8 cellular contexts compared by ENCODE assay signal in genomic region chr12:4270016-4270669, GRCh38. TPM values are rescaled to one million over a fixed set of nuclear protein-coding genes. Genes with fewer than 3 reads are reported as not detected.
DNase-seq lines count a peak whose midpoint lies in the region; ATAC-seq and TF ChIP-seq lines count a peak whose summit lies in the region.

No MANE protein-coding gene starts in this region.

- H3K27me3 Mint-ChIP-seq in activated naive CD8-positive, alpha-beta T cell treated with anti-CD3 and anti-CD28 coated beads, Interleukin-2, amount 10 ng/mL, durations not matched to agents 7 days and 5 days: peaks cover 5% of the 10 kb centered on the region

- H2AK5ac ChIP-seq in mesendoderm (ENCODE audit: low read length): no peak overlapping the region

- peak overlapping the region; percentile 55 to 89 (median 74) for H3K4me3 ChIP-seq in Peyer's patch
- H3K4me3 ChIP-seq in mesendoderm (ENCODE audit: low read length): peak overlapping the region; percentile 32
- H3K4me3 ChIP-seq in suprapubic skin: peak overlapping the region; percentile 80

- WGBS in mesendoderm (ENCODE audit: extremely low coverage, insufficient coverage, low lambda C conversion rate): no CpG with 5 or more reads among the region's 31 CpGs
- 5% methylated on average over 26 of the region's 31 CpGs for WGBS in suprapubic skin

- H3K79me1 ChIP-seq in mesendoderm (ENCODE audit: low read length): no peaks in the 10 kb centered on the region

- H3K9ac ChIP-seq in mesendoderm (ENCODE audit: low read length): peak overlapping the region; percentile 75

- H3K4me1 ChIP-seq in Peyer's patch (peaks cover 0 to 31% (median 8%) of the 10 kb centered on the region in 4 donors), mesendoderm (ENCODE audit: control insufficient read depth, low read depth, low read length) (peaks cover 4% of the 10 kb centered on the region), suprapubic skin (peaks cover 68% of the 10 kb centered on the region)

- peak overlapping the region; percentile 93 for H2BK5ac ChIP-seq in mesendoderm (ENCODE audit: low read length)

- peak overlapping the region; percentile 17 for H3K4ac ChIP-seq in mesendoderm (ENCODE audit: low read depth, low read length)

- peaks cover 19% of the 10 kb centered on the region for H3K4me1 Mint-ChIP-seq in activated naive CD8-positive, alpha-beta T cell treated with anti-CD3 and anti-CD28 coated beads, Interleukin-2, amount 10 ng/mL, durations not matched to agents 7 days and 5 days

- H3K27ac Mint-ChIP-seq in activated naive CD8-positive, alpha-beta T cell treated with anti-CD3 and anti-CD28 coated beads, Interleukin-2, amount 10 ng/mL, durations not matched to agents 7 days and 5 days: peak overlapping the region; percentile 95

- peak overlapping the region; percentile 3 for H3K23ac ChIP-seq in mesendoderm (ENCODE audit: low read length)

- peaks cover 15% of the 10 kb centered on the region for H3K79me2 ChIP-seq in mesendoderm (ENCODE audit: control insufficient read depth, insufficient read depth, low read length)

- H2BK15ac ChIP-seq in mesendoderm (replicated peaks; ENCODE audit: low read depth): peak overlapping the region; percentile 15

- no peak for TF ChIP-seq EP300 in suprapubic skin (IDR thresholded peaks at IDR 0.05)

- TF ChIP-seq CTCF in Peyer's patch (IDR thresholded peaks at IDR 0.05) (no peak), suprapubic skin (IDR thresholded peaks at IDR 0.05) (no peak)

- POLR2A ChIA-PET in activated naive CD8-positive, alpha-beta T cell treated with anti-CD3 and anti-CD28 coated beads, Interleukin-2, amount 10 ng/mL, durations not matched to agents 7 days and 5 days (lab: Charles Lee): interaction anchor here (0.6 to 11.7 kb wide), 25 partner anchors 7 to 384 kb away, joined by 3 to 292 read pairs (median 7); partner anchors contain the start of genes AKAP3 and NDUFA9

- no peaks in the 10 kb centered on the region for H3K9me3 Mint-ChIP-seq in activated naive CD8-positive, alpha-beta T cell treated with anti-CD3 and anti-CD28 coated beads, Interleukin-2, amount 10 ng/mL, durations not matched to agents 7 days and 5 days

- DNase-seq in Peyer's patch (peak in 2 of 3 donors; percentile 53 to 70), mesendoderm (peak; percentile 54), suprapubic skin (ENCODE audit: low spot score in 2 of 2) (no peak), hypothalamus (lab: John Stamatoyannopoulos, UW) (no peak), UCSD-AML1 (lab: John Stamatoyannopoulos, UW; ENCODE audit: unreplicated experiment) (no peak), NK-92 (lab: John Stamatoyannopoulos, UW; ENCODE audit: unreplicated experiment) (no peak)
- DNase-seq in activated naive CD8-positive, alpha-beta T cell treated with anti-CD3 and anti-CD28 coated beads, Interleukin-2, amount 10 ng/mL, durations not matched to agents 7 days and 5 days: peak; percentile 72

- H3K36me3 ChIP-seq in Peyer's patch: no peaks in the 10 kb centered on the region
- H3K36me3 ChIP-seq in mesendoderm (ENCODE audit: control insufficient read depth, insufficient read depth, low read length): no peaks in the 10 kb centered on the region
- no peaks in the 10 kb centered on the region for H3K36me3 ChIP-seq in suprapubic skin

- ATAC-seq in activated naive CD8-positive, alpha-beta T cell treated with anti-CD3 and anti-CD28 coated beads, Interleukin-2, amount 10 ng/mL, durations not matched to agents 7 days and 5 days (ENCODE audit: low read depth): no peak
- no peak for ATAC-seq in GM19452 (IDR thresholded peaks at IDR 0.05; ENCODE audit: unreplicated experiment)

- peak overlapping the region; percentile 87 for H3K4me2 ChIP-seq in mesendoderm (ENCODE audit: low read length)

- H4K5ac ChIP-seq in mesendoderm (ENCODE audit: low read length): no peak overlapping the region

- peak overlapping the region; percentile 93 for H2BK120ac ChIP-seq in mesendoderm (ENCODE audit: low read depth, low read length)

- H4K8ac ChIP-seq in mesendoderm (ENCODE audit: low read depth, low read length): no peak overlapping the region

- peak overlapping the region; percentile 89 to 96 (median 94) for H3K27ac ChIP-seq in Peyer's patch
- peak overlapping the region; percentile 88 for H3K27ac ChIP-seq in mesendoderm (ENCODE audit: low read depth, low read length)
- peak overlapping the region; percentile 90 for H3K27ac ChIP-seq in suprapubic skin

- H3K18ac ChIP-seq in mesendoderm (ENCODE audit: low read length): peak overlapping the region; percentile 97

- peak overlapping the region; percentile 84 for H3K56ac ChIP-seq in mesendoderm (ENCODE audit: low read length)

- peak overlapping the region; percentile 90 for H3K4me3 Mint-ChIP-seq in activated naive CD8-positive, alpha-beta T cell treated with anti-CD3 and anti-CD28 coated beads, Interleukin-2, amount 10 ng/mL, durations not matched to agents 7 days and 5 days

- H3K9me3 ChIP-seq in Peyer's patch (no peaks in the 10 kb centered on the region), suprapubic skin (no peaks in the 10 kb centered on the region)

- TF ChIP-seq POLR2A in Peyer's patch (IDR thresholded peaks at IDR 0.05) (no peak), suprapubic skin (IDR thresholded peaks at IDR 0.05) (no peak)

- H3K36me3 Mint-ChIP-seq in activated naive CD8-positive, alpha-beta T cell treated with anti-CD3 and anti-CD28 coated beads, Interleukin-2, amount 10 ng/mL, durations not matched to agents 7 days and 5 days: peaks cover 7% of the 10 kb centered on the region

- H3K27me3 ChIP-seq in Peyer's patch: no peaks in the 10 kb centered on the region
- H3K27me3 ChIP-seq in mesendoderm (ENCODE audit: insufficient read depth, low read length, poor library complexity): no peaks in the 10 kb centered on the region
- peaks cover 87% of the 10 kb centered on the region for H3K27me3 ChIP-seq in suprapubic skin

RNA-seq across cellular contexts. Expression of gene CCND2, which starts 3.4 kb away (rescaled TPM):
- total RNA-seq in Peyer's patch (100 to 1,000 TPM in 2 of 4 donors, 10 to 100 TPM in 2; 72.0 to 162 (median 97.6) TPM), suprapubic skin (10 to 100 TPM; 46.4 to 88.8 (median 55.5) TPM)
- total RNA-seq in activated naive CD8-positive, alpha-beta T cell treated with anti-CD3 and anti-CD28 coated beads, Interleukin-2, amount 10 ng/mL, durations not matched to agents 7 days and 5 days: 100 to 1,000 TPM; 417 to 438 TPM
- polyA plus RNA-seq in mesendoderm (2013, experiment 1 of 2): 117 TPM
- polyA plus RNA-seq in mesendoderm (2013, experiment 2 of 2): 108 TPM

RNA-seq across cellular contexts. Expression of gene TIGAR, which starts 50.9 kb away (rescaled TPM):
- total RNA-seq in Peyer's patch (1 to 10 TPM; 1.7 to 8.0 (median 3.0) TPM), suprapubic skin (1 to 10 TPM; 1.3 to 6.6 (median 4.7) TPM)
- total RNA-seq in activated naive CD8-positive, alpha-beta T cell treated with anti-CD3 and anti-CD28 coated beads, Interleukin-2, amount 10 ng/mL, durations not matched to agents 7 days and 5 days: 10 to 100 TPM in 1 of 2 experiments, 1 to 10 TPM in 1; 9.7 to 11.4 TPM
- polyA plus RNA-seq in mesendoderm (2013, experiment 1 of 2): 13.7 TPM
- 13.9 TPM for polyA plus RNA-seq in mesendoderm (2013, experiment 2 of 2)

Comparison
In these comparisons a context has a peak if more than half of its experiments do, and no peak if none do; other contexts are left out.
1. DNase-seq: peak in Peyer's patch (2 of 3), activated naive CD8-positive, alpha-beta T cell treated with anti-CD3 and anti-CD28 coated beads, Interleukin-2, amount 10 ng/mL, durations not matched to agents 7 days and 5 days (single experiment) and mesendoderm (single experiment); none in suprapubic skin (0 of 2), hypothalamus (0 of 51), UCSD-AML1 (single experiment) and NK-92 (single experiment).
2. Peak in every context shown above with its lines, with median percentiles within 50 percentile points of each other: H3K27ac ChIP-seq and H3K4me3 ChIP-seq.